In the genomic region with DNA sequence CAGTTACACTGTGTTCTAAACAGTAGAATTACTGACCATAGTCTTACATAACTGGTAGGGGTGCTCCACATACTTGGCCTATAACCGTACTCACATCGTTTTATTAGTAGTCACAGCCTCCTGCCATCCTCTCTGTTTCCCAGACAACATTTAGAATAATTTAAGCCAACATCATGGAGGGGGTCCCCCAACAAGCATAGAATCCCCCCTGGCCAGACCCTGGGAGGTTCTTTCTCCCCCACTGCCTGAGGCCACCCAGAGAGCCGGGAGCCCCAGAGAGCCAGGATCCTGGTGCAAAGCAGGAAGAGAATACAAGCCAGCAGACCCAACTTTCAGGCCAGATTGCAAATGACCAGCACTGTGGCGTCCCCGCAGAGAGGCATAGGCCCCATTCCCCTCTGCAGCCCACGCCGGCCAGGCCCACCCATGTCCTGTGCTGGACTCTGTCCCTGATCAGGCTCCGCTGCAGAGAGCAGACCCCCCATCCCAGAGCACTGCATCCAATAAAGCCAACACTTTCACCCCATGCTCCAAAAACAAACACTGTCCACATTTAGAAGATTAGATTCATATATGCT, we compare ENCODE assay signal across 23 cellular contexts.
"Had no signal": no experiment of that assay in that cellular context is flagged by ENCODE, and none has a peak within 500 bp of the region (broad histone marks: within the 10 kb centered on the region; RNA-seq: fewer than 3 reads in every experiment).

No MANE protein-coding gene starts in this region.

- DNase-seq: dorsolateral prefrontal cortex; effector CD4-positive, alpha-beta T cell; effector memory CD4-positive, alpha-beta T cell; foreskin keratinocyte; heart left ventricle; hypothalamus; immature natural killer cell; left cardiac atrium; left lung; left ventricle myocardium superior; lower lobe of right lung; mesenchymal stem cell; mucosa of descending colon had no signal

- H3K27me3 ChIP-seq: esophagus muscularis mucosa, foreskin keratinocyte, gastroesophageal sphincter, hepatocyte, left lung had no signal

- H3K27ac Mint-ChIP-seq: immature natural killer cell, mesothelial cell of epicardium had no signal

- H3K4me1 ChIP-seq: foreskin keratinocyte, gastroesophageal sphincter, left lung, lower lobe of right lung had no signal

- H3K9me3 ChIP-seq: esophagus muscularis mucosa, gastroesophageal sphincter, heart left ventricle, left lung, lower lobe of right lung, mucosa of descending colon had no signal

- H3K9me3 Mint-ChIP-seq: mesothelial cell of epicardium had no signal

- H3K79me2 ChIP-seq: hepatocyte had no signal

- H2AFZ ChIP-seq: hepatocyte had no signal

- H3K4me2 ChIP-seq: hepatocyte had no signal

- H3K36me3 Mint-ChIP-seq: immature natural killer cell, mesothelial cell of epicardium had no signal

- H3K27ac ChIP-seq: coronary artery, dorsolateral prefrontal cortex, esophagus muscularis mucosa, foreskin keratinocyte, gastroesophageal sphincter, heart left ventricle, hepatocyte, left lung, lower lobe of right lung had no signal

- H3K4me1 Mint-ChIP-seq: immature natural killer cell, mesothelial cell of epicardium had no signal

- FAIRE-seq: colon, endometrium, endothelial cell of umbilical vein, frontal cortex, keratinocyte had no signal

- H3K4me3 Mint-ChIP-seq: immature natural killer cell, mesothelial cell of epicardium had no signal

- H3K4me3 ChIP-seq: coronary artery, dorsolateral prefrontal cortex, esophagus muscularis mucosa, gastroesophageal sphincter, heart left ventricle, hepatocyte, left lung, lower lobe of right lung, mucosa of descending colon had no signal

- H3K36me3 ChIP-seq: esophagus muscularis mucosa, gastroesophageal sphincter, heart left ventricle, left lung, lower lobe of right lung had no signal
